27 cellular contexts compared by ENCODE assay signal in genomic region chr11:76723142-76723541, GRCh38. TPM values are rescaled to one million over a fixed set of nuclear protein-coding genes. Genes with fewer than 3 reads are reported as not detected.
DNase-seq lines count a peak whose midpoint lies in the region; ATAC-seq and TF ChIP-seq lines count a peak whose summit lies in the region.
"Had no signal": no experiment of that assay in that cellular context is flagged by ENCODE, and none has a peak within 500 bp of the region (broad histone marks: within the 10 kb centered on the region; RNA-seq: fewer than 3 reads in every experiment).

No MANE protein-coding gene starts in this region.

- no peak overlapping the region for H3K9ac ChIP-seq in endodermal cell (ENCODE audit: extremely low read depth, low read length, poor library complexity, severe bottlenecking)
- H3K9ac ChIP-seq: SK-N-SH had no signal

- H3K27me3 ChIP-seq in H7 (ENCODE audit: control insufficient read depth, insufficient read depth, low read length) (peaks cover 1% of the 10 kb centered on the region; the same call in 1 of the 2 replicates), endodermal cell (ENCODE audit: control insufficient read depth, insufficient read depth, low read length, poor library complexity, severe bottlenecking) (peaks cover 36% of the 10 kb centered on the region)
- H3K27me3 ChIP-seq: Peyer's patch had no signal

- H3K9me3 Mint-ChIP-seq in endodermal cell, result no peaks in the 10 kb centered on the region

- H3K27ac Mint-ChIP-seq in endodermal cell, result no peak overlapping the region
- H3K27ac Mint-ChIP-seq: CD4-positive, alpha-beta memory T cell; T-helper 17 cell had no signal

- ATAC-seq in GM21367 (IDR thresholded peaks at IDR 0.05; ENCODE audit: unreplicated experiment), result no peak
- no peak for ATAC-seq in HG02798 (IDR thresholded peaks at IDR 0.05; ENCODE audit: poor library complexity, unreplicated experiment)
- ATAC-seq: T-helper 17 cell had no signal

- H3K36me3 ChIP-seq in H7 (replicated peaks; ENCODE audit: control insufficient read depth, insufficient read depth, low read length), result no peaks in the 10 kb centered on the region
- H3K36me3 ChIP-seq in endodermal cell (ENCODE audit: control insufficient read depth, insufficient read depth, low read length), result no peaks in the 10 kb centered on the region
- H3K36me3 ChIP-seq: HAP-1, Peyer's patch had no signal

- TF ChIP-seq CTCF in endodermal cell (conservative IDR thresholded peaks at IDR 0.05), result peak; percentile 56

- H3K27ac ChIP-seq in endodermal cell (ENCODE audit: low read depth, low read length), result no peak overlapping the region
- no peak overlapping the region for H3K27ac ChIP-seq in caudate nucleus (ENCODE audit: low read depth, low read length)
- H3K27ac ChIP-seq: Peyer's patch had no signal

- WGBS in endodermal cell (ENCODE audit: insufficient coverage in 1 of 2, insufficient read length in 1 of 2), 2 experiments, result 73 to 78% methylated on average over 1 to 2 of the region's 2 CpGs

- H3K4me3 ChIP-seq in H7 (ENCODE audit: insufficient read depth, low read depth, low read length), result no peak overlapping the region
- no peak overlapping the region for H3K4me3 ChIP-seq in endodermal cell (ENCODE audit: low read length)
- H3K4me3 ChIP-seq: HAP-1, Peyer's patch had no signal

- no peak overlapping the region for H3K4me3 Mint-ChIP-seq in endodermal cell
- H3K4me3 Mint-ChIP-seq: CD4-positive, alpha-beta memory T cell had no signal

- H3K9me3 ChIP-seq in endodermal cell (ENCODE audit: control insufficient read depth, low read length), result no peaks in the 10 kb centered on the region
- H3K9me3 ChIP-seq: HAP-1, Peyer's patch, SK-N-SH had no signal

- H3K36me3 Mint-ChIP-seq in endodermal cell (ENCODE audit: low read depth), result no peaks in the 10 kb centered on the region
- H3K36me3 Mint-ChIP-seq: CD4-positive, alpha-beta memory T cell had no signal

- in situ Hi-C loops in SK-MEL-5 (cut with HindIII; ENCODE audit: low pct_unique_long_range_greater_than_20kb, low sequenced_read_pairs), result no loop called here

- peaks cover 24% of the 10 kb centered on the region for H3K27me3 Mint-ChIP-seq in endodermal cell (ENCODE audit: insufficient read depth)

- DNase-seq in ELR (ENCODE audit: low read depth) (peak; percentile 17), H7 (peak; percentile 59), SK-MEL-5 (ENCODE audit: low read depth, low spot score) (peak; percentile 4), endodermal cell (no peak), T-helper 9 cell (no peak), caudate nucleus (lab: John Stamatoyannopoulos, UW) (no peak)
- DNase-seq: C1 segment of cervical spinal cord; CD4-positive, alpha-beta memory T cell; COR-L47; DMS79 treated with DMSO at 0.1 percent for 48 hours; Karpas-422; NCI-H1092 treated with DMSO at 0.1 percent for 48 hours; NCI-H1436; NCI-H187 treated with DMSO at 0.1 percent for 48 hours; NCI-H345; NCI-H524; NCI-H748 treated with DMSO at 0.1 percent for 48 hours; NK-92 treated with Interleukin-12 subunit alpha and Interleukin-12 subunit beta, amount 100 ng/mL, for 24 hours; Peyer's patch; SIG-M5; SK-N-SH; SW 1271; T-helper 17 cell had no signal

- peaks cover 1% of the 10 kb centered on the region for H3K4me1 Mint-ChIP-seq in endodermal cell

- H3K4me1 ChIP-seq in endodermal cell (ENCODE audit: control insufficient read depth, insufficient read depth, low read length), result no peaks in the 10 kb centered on the region
- H3K4me1 ChIP-seq: HAP-1 had no signal

RNA-seq across cellular contexts. Expression of gene LRRC32, which starts 52.6 kb away (rescaled TPM):
- total RNA-seq in H7 (2014; rRNA removed; shearing (Covaris generic)), result 0.63 and 0.94 TPM in 2 replicates
- total RNA-seq in SK-MEL-5 (2014; rRNA removed; shearing (Covaris generic)), result 0.16 and 0.50 TPM in 2 replicates
- polyA plus RNA-seq in SK-MEL-5 (2015; cell fraction: cytosol; rRNA removed), result 0.38 and 0.55 TPM in 2 replicates
- 0.11 TPM in 1 of 2 replicates, not detected in the other for polyA plus RNA-seq in SK-MEL-5 (2015; cell fraction: nucleus; rRNA removed)
- total RNA-seq in endodermal cell, result 1 to 10 TPM; 1.3 to 1.6 TPM
- 2.0 TPM for polyA plus RNA-seq in endodermal cell (2013, experiment 1 of 2)
- 2.2 TPM for polyA plus RNA-seq in endodermal cell (2013, experiment 2 of 2)
- total RNA-seq: A673 had no signal

Comparison
In these comparisons a context has a peak if more than half of its experiments do, and no peak if none do; other contexts are left out.
1. DNase-seq: peak in ELR (single experiment), H7 (single experiment) and SK-MEL-5 (single experiment); none in endodermal cell (single experiment), T-helper 9 cell (single experiment) and caudate nucleus (0 of 61).